11 cellular contexts compared by ENCODE assay signal in the genomic region with DNA sequence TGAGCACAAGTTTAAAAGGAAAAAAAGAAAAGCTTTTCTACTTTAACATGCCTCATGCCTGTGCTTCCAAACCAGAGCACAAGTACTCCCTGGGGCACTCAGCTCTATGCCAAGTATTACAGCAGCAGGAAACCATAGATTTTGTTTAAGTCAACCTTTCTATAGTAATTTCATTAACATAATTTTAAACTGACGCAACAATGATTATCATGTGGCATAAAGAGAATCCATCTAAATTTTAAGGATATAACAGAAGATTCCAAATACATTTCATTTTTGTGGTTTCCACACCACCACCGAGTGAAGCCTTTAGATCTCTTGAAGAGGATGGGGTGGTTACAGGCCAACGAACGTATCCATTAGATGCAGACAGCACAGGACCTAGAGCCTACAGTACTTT.
DNase-seq lines count a peak whose midpoint lies in the region; ATAC-seq, FAIRE-seq and TF ChIP-seq lines count a peak whose summit lies in the region.
"Had no signal": no experiment of that assay in that cellular context is flagged by ENCODE, and none has a peak within 500 bp of the region (broad histone marks: within the 10 kb centered on the region; RNA-seq: fewer than 3 reads in every experiment).

No MANE protein-coding gene starts in this region.

- no peak overlapping the region for H3K9ac ChIP-seq in K562 (ENCODE audit: insufficient read depth in 1 of 2, low read depth in 2 of 2, low read length in 2 of 2)

- H3K9me3 Mint-ChIP-seq in activated CD8-positive, alpha-beta T cell treated with anti-CD3 and anti-CD28 coated beads for 36 hours, result peaks cover 2% of the 10 kb centered on the region
- H3K9me3 Mint-ChIP-seq in activated CD8-positive, alpha-beta T cell treated with anti-CD3 and anti-CD28 coated beads, Interleukin-2, amount 10 ng/mL, durations not matched to agents 7 days and 5 days (ENCODE audit: insufficient read depth), result peaks cover 3% of the 10 kb centered on the region
- H3K9me3 Mint-ChIP-seq in stimulated activated effector memory CD8-positive, alpha-beta T cell treated with anti-CD3 and anti-CD28 coated beads, Interleukin-12 subunit alpha, Interleukin-12 subunit beta, amount 100 ng/mL, for 72 hours, result no peaks in the 10 kb centered on the region

- no peaks in the 10 kb centered on the region for H3K27me3 ChIP-seq in K562 (ENCODE audit: control insufficient read depth in 2 of 2, insufficient read depth in 2 of 2, low read length in 2 of 2)

- H3K36me3 Mint-ChIP-seq in activated CD8-positive, alpha-beta T cell treated with anti-CD3 and anti-CD28 coated beads for 36 hours (ENCODE audit: low read depth), result peaks cover 16% of the 10 kb centered on the region
- peaks cover 16% of the 10 kb centered on the region for H3K36me3 Mint-ChIP-seq in activated CD8-positive, alpha-beta T cell treated with anti-CD3 and anti-CD28 coated beads, Interleukin-2, amount 10 ng/mL, durations not matched to agents 7 days and 5 days (ENCODE audit: low read depth)
- H3K36me3 Mint-ChIP-seq in stimulated activated effector memory CD8-positive, alpha-beta T cell treated with anti-CD3 and anti-CD28 coated beads, Interleukin-12 subunit alpha, Interleukin-12 subunit beta, amount 100 ng/mL, for 72 hours, result no peaks in the 10 kb centered on the region

- H3K9me3 ChIP-seq in K562 (replicated peaks; ENCODE audit: control insufficient read depth, insufficient read depth, low read depth, low read length), result no peaks in the 10 kb centered on the region

- H3K27ac Mint-ChIP-seq in activated CD8-positive, alpha-beta T cell treated with anti-CD3 and anti-CD28 coated beads for 36 hours, result peak overlapping the region; percentile 14
- H3K27ac Mint-ChIP-seq in activated CD8-positive, alpha-beta T cell treated with anti-CD3 and anti-CD28 coated beads, Interleukin-2, amount 10 ng/mL, durations not matched to agents 7 days and 5 days, result no peak overlapping the region
- no peak overlapping the region for H3K27ac Mint-ChIP-seq in stimulated activated effector memory CD8-positive, alpha-beta T cell treated with anti-CD3 and anti-CD28 coated beads, Interleukin-12 subunit alpha, Interleukin-12 subunit beta, amount 100 ng/mL, for 72 hours
- H3K27ac Mint-ChIP-seq: T-helper 1 cell treated with Interleukin-12 subunit alpha and Interleukin-12 subunit beta and Interleukin-4 antibody, amounts not matched to agents 30 μg/mL and 1 μg/mL, for 36 hours had no signal

- no peak overlapping the region for H3K4me2 ChIP-seq in K562 (ENCODE audit: insufficient read depth, low read length)

- H3K4me3 ChIP-seq in K562, result no peak overlapping the region

- no peaks in the 10 kb centered on the region for H3K27me3 Mint-ChIP-seq in activated CD8-positive, alpha-beta T cell treated with anti-CD3 and anti-CD28 coated beads for 36 hours
- no peaks in the 10 kb centered on the region for H3K27me3 Mint-ChIP-seq in activated CD8-positive, alpha-beta T cell treated with anti-CD3 and anti-CD28 coated beads, Interleukin-2, amount 10 ng/mL, durations not matched to agents 7 days and 5 days (ENCODE audit: low read depth)

- no peaks in the 10 kb centered on the region; the same call in 2 of the 3 replicates for H3K36me3 ChIP-seq in K562 (ENCODE audit: control insufficient read depth, insufficient read depth, low read length)

- 64% methylated on average over 4 of the region's 4 CpGs for WGBS in K562 (ENCODE audit: insufficient coverage, low coverage, missing lambda C conversion rate)

- DNase-seq in activated CD8-positive, alpha-beta T cell treated with anti-CD3 and anti-CD28 coated beads for 36 hours, result no peak
- no peak for DNase-seq in activated CD8-positive, alpha-beta T cell treated with anti-CD3 and anti-CD28 coated beads, Interleukin-2, amount 10 ng/mL, durations not matched to agents 7 days and 5 days
- DNase-seq in K562 (ENCODE audit: extremely low read depth in 1 of 4, low spot score in 3 of 4) (no peak), urothelium cell line (ENCODE audit: low spot score) (no peak), NCI-H146 treated with DMSO at 0.1 percent for 48 hours (lab: John Stamatoyannopoulos, UW; ENCODE audit: unreplicated experiment) (no peak)
- DNase-seq in stimulated activated effector memory CD8-positive, alpha-beta T cell treated with anti-CD3 and anti-CD28 coated beads, Interleukin-12 subunit alpha, Interleukin-12 subunit beta, amount 100 ng/mL, for 72 hours (ENCODE audit: low spot score in 2 of 2), result no peak
- DNase-seq in activated CD4-positive, alpha-beta T cell treated with anti-CD3 and anti-CD28 coated beads for 4 hours, result no peak
- DNase-seq: central memory CD4-positive, alpha-beta T cell; NCI-H1092 treated with DMSO at 0.1 percent for 48 hours had no signal

- FAIRE-seq in K562 (lab: Jason Lieb, UNC), result peak; percentile 60
- FAIRE-seq in urothelium cell line (lab: Jason Lieb, UNC), result no peak

- ATAC-seq in activated CD8-positive, alpha-beta T cell treated with anti-CD3 and anti-CD28 coated beads for 36 hours, result no peak
- no peak for ATAC-seq in activated CD8-positive, alpha-beta T cell treated with anti-CD3 and anti-CD28 coated beads, Interleukin-2, amount 10 ng/mL, durations not matched to agents 7 days and 5 days
- ATAC-seq in HG03097 (IDR thresholded peaks at IDR 0.05; ENCODE audit: low FRiP score, unreplicated experiment), result peak; percentile 6
- peak; percentile 24 for ATAC-seq in K562
- ATAC-seq in stimulated activated effector memory CD8-positive, alpha-beta T cell treated with anti-CD3 and anti-CD28 coated beads, Interleukin-12 subunit alpha, Interleukin-12 subunit beta, amount 100 ng/mL, for 72 hours, result no peak

- no peaks in the 10 kb centered on the region for H3K9me1 ChIP-seq in K562 (ENCODE audit: control insufficient read depth, insufficient read depth, low read length)

- POLR2A ChIA-PET in activated CD8-positive, alpha-beta T cell treated with anti-CD3 and anti-CD28 coated beads for 36 hours (lab: Charles Lee), result interaction anchor here (0.8 kb wide), 1 partner anchor 22 kb away, joined by 3 read pairs; no protein-coding TSS in a partner anchor
- POLR2A ChIA-PET in activated CD8-positive, alpha-beta T cell treated with anti-CD3 and anti-CD28 coated beads, Interleukin-2, amount 10 ng/mL, durations not matched to agents 7 days and 5 days (lab: Charles Lee), result interaction anchor here (0.8 to 1.2 kb wide), 2 partner anchors 19 to 113 kb away, joined by 3 read pairs; no protein-coding TSS in a partner anchor
- POLR2A ChIA-PET in K562 (lab: Yijun Ruan, JAX), result interaction anchor here (0.8 to 1.4 kb wide), 4 partner anchors 9 to 182 kb away, joined by 3 to 5 read pairs (median 3); no protein-coding TSS in a partner anchor

- intact Hi-C loops in activated CD8-positive, alpha-beta T cell treated with anti-CD3 and anti-CD28 coated beads for 36 hours (cut with micrococcal nuclease), result no loop called here
- intact Hi-C loops in K562 (cut with micrococcal nuclease), result no loop called here

- no peak overlapping the region; the same call in 2 of the 3 replicates for H3K27ac ChIP-seq in K562 (ENCODE audit: extremely low read depth, low read depth, low read length)

- CTCF ChIA-PET in activated CD8-positive, alpha-beta T cell treated with anti-CD3 and anti-CD28 coated beads for 36 hours (lab: Charles Lee), result interaction anchor here (0.6 to 1.4 kb wide), 3 partner anchors 12 to 108 kb away, joined by 3 to 4 read pairs (median 3); no protein-coding TSS in a partner anchor
- CTCF ChIA-PET in activated CD8-positive, alpha-beta T cell treated with anti-CD3 and anti-CD28 coated beads, Interleukin-2, amount 10 ng/mL, durations not matched to agents 7 days and 5 days (lab: Charles Lee), result interaction anchor here (1.1 to 3.7 kb wide), 2 partner anchors 19 to 185 kb away, joined by 3 to 13 read pairs; no protein-coding TSS in a partner anchor
- CTCF ChIA-PET in K562 (lab: Yijun Ruan, JAX; ENCODE audit: low intra/inter-chr PET ratio), result no interaction called here

- TF ChIP-seq CTCF in activated CD8-positive, alpha-beta T cell treated with anti-CD3 and anti-CD28 coated beads for 36 hours (IDR thresholded peaks at IDR 0.05), result no peak
- no peak for TF ChIP-seq CTCF in K562 (IDR thresholded peaks at IDR 0.05 in 2 of 3, conservative IDR thresholded peaks at IDR 0.05 in 1 of 3; ENCODE audit: insufficient read depth in 2 of 3, low read depth in 1 of 3, low read length in 3 of 3)

- in situ Hi-C loops in K562 (cut with MboI), result no loop called here

- peaks cover 10 to 22% of the 10 kb centered on the region in 2 experiments for H3K4me1 ChIP-seq in K562 (replicated peaks in 1 of 2; ENCODE audit: control insufficient read depth in 2 of 2, insufficient read depth in 2 of 2, low read length in 2 of 2)

- peaks cover 44% of the 10 kb centered on the region for H3K4me1 Mint-ChIP-seq in activated CD8-positive, alpha-beta T cell treated with anti-CD3 and anti-CD28 coated beads for 36 hours (ENCODE audit: low read depth)
- no peaks in the 10 kb centered on the region for H3K4me1 Mint-ChIP-seq in activated CD8-positive, alpha-beta T cell treated with anti-CD3 and anti-CD28 coated beads, Interleukin-2, amount 10 ng/mL, durations not matched to agents 7 days and 5 days (ENCODE audit: low read depth)
- H3K4me1 Mint-ChIP-seq in stimulated activated effector memory CD8-positive, alpha-beta T cell treated with anti-CD3 and anti-CD28 coated beads, Interleukin-12 subunit alpha, Interleukin-12 subunit beta, amount 100 ng/mL, for 72 hours, result peaks cover 63% of the 10 kb centered on the region

- peaks cover 3% of the 10 kb centered on the region for H4K20me1 ChIP-seq in K562 (replicated peaks; ENCODE audit: control insufficient read depth, insufficient read depth, low read length)

- no peak overlapping the region for H3K4me3 Mint-ChIP-seq in activated CD8-positive, alpha-beta T cell treated with anti-CD3 and anti-CD28 coated beads for 36 hours
- H3K4me3 Mint-ChIP-seq in activated CD8-positive, alpha-beta T cell treated with anti-CD3 and anti-CD28 coated beads, Interleukin-2, amount 10 ng/mL, durations not matched to agents 7 days and 5 days, result no peak overlapping the region
- peak overlapping the region; percentile 5 for H3K4me3 Mint-ChIP-seq in stimulated activated effector memory CD8-positive, alpha-beta T cell treated with anti-CD3 and anti-CD28 coated beads, Interleukin-12 subunit alpha, Interleukin-12 subunit beta, amount 100 ng/mL, for 72 hours
- H3K4me3 Mint-ChIP-seq: T-helper 1 cell treated with Interleukin-12 subunit alpha and Interleukin-12 subunit beta and Interleukin-4 antibody, amounts not matched to agents 30 μg/mL and 1 μg/mL, for 36 hours had no signal

- no peak for TF ChIP-seq RAD21 in K562 (CRISPR knock-in tag; conservative IDR thresholded peaks at IDR 0.05 in 1 of 2, IDR thresholded peaks at IDR 0.05 in 1 of 2)

- no peak for TF ChIP-seq POLR2A in K562 (conservative IDR thresholded peaks at IDR 0.05)

- no TSS peak for BruUV-seq in K562 (replicated peaks; lab: Mats Ljungman, UMichigan)

- TF ChIP-seq EP300 in K562 (IDR thresholded peaks at IDR 0.05; ENCODE audit: low read length), result no peak

- no peak overlapping the region for H2AFZ ChIP-seq in K562 (ENCODE audit: low read depth, low read length)

- H3K79me2 ChIP-seq in K562 (ENCODE audit: control insufficient read depth, insufficient read depth, low read length), result peaks cover 24% of the 10 kb centered on the region

TF ChIP-seq in K562, 482 proteins besides CTCF, POLR2A, EP300 and RAD21 (continues in another document):
- TF ChIP-seq SRSF3 (IDR thresholded peaks at IDR 0.05; ENCODE audit: insufficient read depth, low read length), result no peak
- TF ChIP-seq ZNF384 (IDR thresholded peaks at IDR 0.05; ENCODE audit: low read depth, low read length), result no peak

Comparison
In these comparisons a context has a peak if more than half of its experiments do, and no peak if none do; other contexts are left out.
1. ATAC-seq: peak in HG03097 (single experiment) and K562 (single experiment); none in activated CD8-positive, alpha-beta T cell treated with anti-CD3 and anti-CD28 coated beads for 36 hours (single experiment), activated CD8-positive, alpha-beta T cell treated with anti-CD3 and anti-CD28 coated beads, Interleukin-2, amount 10 ng/mL, durations not matched to agents 7 days and 5 days (single experiment) and stimulated activated effector memory CD8-positive, alpha-beta T cell treated with anti-CD3 and anti-CD28 coated beads, Interleukin-12 subunit alpha, Interleukin-12 subunit beta, amount 100 ng/mL, for 72 hours (single experiment).